16 cellular contexts compared by ENCODE assay signal in the genomic region with DNA sequence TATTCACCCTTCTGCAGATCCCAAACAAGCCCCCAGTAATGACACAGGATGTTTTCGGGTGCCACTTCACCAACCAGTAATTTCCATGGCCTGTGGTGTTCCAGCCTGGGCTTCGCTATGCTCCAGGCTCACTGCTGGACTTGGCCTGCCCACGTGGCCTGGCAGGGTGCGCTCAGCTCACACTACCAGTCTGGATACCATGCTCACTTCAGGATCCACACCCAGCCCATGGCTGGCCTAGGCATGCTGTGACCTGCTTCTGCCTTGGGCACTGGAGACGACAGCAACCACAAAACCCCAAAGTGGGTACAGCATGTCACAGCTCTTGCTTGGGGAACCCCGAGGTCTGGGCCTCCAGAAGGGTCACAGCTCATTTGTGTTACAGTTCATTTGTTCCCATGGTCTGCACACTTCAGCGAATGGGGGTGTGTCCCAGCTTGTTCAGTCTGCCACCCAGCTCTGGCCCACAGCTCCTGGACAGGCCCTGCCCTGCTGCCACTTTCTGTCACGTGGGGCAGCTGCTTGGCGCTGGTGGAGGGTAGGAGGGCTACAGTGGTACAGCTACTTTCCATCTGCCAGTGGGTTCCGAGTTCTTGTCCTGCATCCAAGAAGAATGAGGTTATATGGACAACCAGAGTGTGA.
A peak's percentile ranks its signal among the peaks of the same experiment; 100 is the strongest.
DNase-seq lines count a peak whose midpoint lies in the region; ATAC-seq and TF ChIP-seq lines count a peak whose summit lies in the region.
"Had no signal": no experiment of that assay in that cellular context is flagged by ENCODE, and none has a peak within 500 bp of the region (broad histone marks: within the 10 kb centered on the region; RNA-seq: fewer than 3 reads in every experiment).

No MANE protein-coding gene starts in this region.

- peaks cover 13% of the 10 kb centered on the region for H3K4me1 ChIP-seq in mammary epithelial cell (ENCODE audit: insufficient read depth, low read length)

- no peak overlapping the region for H3K4me3 ChIP-seq in mammary epithelial cell (replicated peaks in 1 of 3; ENCODE audit: insufficient read depth in 1 of 3, low read depth in 2 of 3, low read length in 3 of 3)

- no peaks in the 10 kb centered on the region for H3K79me2 ChIP-seq in mammary epithelial cell (ENCODE audit: insufficient read depth, low read length)

- H2AFZ ChIP-seq in mammary epithelial cell (ENCODE audit: low read depth, low read length): peak overlapping the region; percentile 50

- dilution Hi-C loops in mammary epithelial cell (cut with HindIII; ENCODE audit: low sequenced_read_pairs): no loop called here

- H3K27ac ChIP-seq in RWPE1 (peak overlapping the region; percentile 35), mammary epithelial cell (ENCODE audit: insufficient read depth, low read depth, low read length) (no peak overlapping the region), caudate nucleus (ENCODE audit: low read depth, low read length) (no peak overlapping the region)

- intact Hi-C loops in mammary epithelial cell (cut with micrococcal nuclease): no loop called here

- H3K9me3 Mint-ChIP-seq in natural killer cell treated with Interleukin-12 subunit alpha and Interleukin-12 subunit beta and Interleukin-15 and Interleukin-18, amount 100 ng/mL, for 72 hours: peaks cover 3% of the 10 kb centered on the region

- in situ Hi-C loops in mammary epithelial cell (cut with MboI; ENCODE audit: low sequenced_read_pairs in 2 of 2): no loop called here

- no peaks in the 10 kb centered on the region for H3K4me1 Mint-ChIP-seq in natural killer cell treated with Interleukin-12 subunit alpha and Interleukin-12 subunit beta and Interleukin-15 and Interleukin-18, amount 100 ng/mL, for 72 hours (ENCODE audit: low read depth in 2 of 2)
- H3K4me1 Mint-ChIP-seq: B cell had no signal

- H3K27me3 Mint-ChIP-seq in natural killer cell treated with Interleukin-12 subunit alpha and Interleukin-12 subunit beta and Interleukin-15 and Interleukin-18, amount 100 ng/mL, for 72 hours: peaks cover 5% of the 10 kb centered on the region in 2 donors
- H3K27me3 Mint-ChIP-seq: B cell; CD4-positive, alpha-beta T cell had no signal

- CTCF ChIA-PET in RWPE1 (lab: Yijun Ruan, JAX): interaction anchor here (1.0 kb wide), 1 partner anchor 143 kb away, joined by 3 read pairs; no protein-coding TSS in a partner anchor
- CTCF ChIA-PET in mammary epithelial cell (lab: Charles Lee; ENCODE audit: low non-redundant PET): no interaction called here

- no TSS peak for BruUV-seq in mammary epithelial cell (replicated peaks; lab: Mats Ljungman, UMichigan)

- no peaks in the 10 kb centered on the region for H3K36me3 Mint-ChIP-seq in natural killer cell treated with Interleukin-12 subunit alpha and Interleukin-12 subunit beta and Interleukin-15 and Interleukin-18, amount 100 ng/mL, for 72 hours

- DNase-seq in RWPE1 (ENCODE audit: low spot score): peak; percentile 30
- peak; percentile 88 for DNase-seq in mammary epithelial cell
- peak; percentile 1 for DNase-seq in glomerular visceral epithelial cell (ENCODE audit: extremely low spot score)
- no peak for DNase-seq in natural killer cell treated with Interleukin-12 subunit alpha and Interleukin-12 subunit beta and Interleukin-15 and Interleukin-18, amount 100 ng/mL, for 72 hours (ENCODE audit: low spot score)
- DNase-seq in hypothalamus (lab: John Stamatoyannopoulos, UW): no peak
- DNase-seq in caudate nucleus (lab: John Stamatoyannopoulos, UW): no peak
- DNase-seq: C1 segment of cervical spinal cord; Calu3; CD4-positive, alpha-beta T cell; DMS 273 treated with DMSO at 0.1 percent for 48 hours; DMS79 had no signal

- no peaks in the 10 kb centered on the region for H4K20me1 ChIP-seq in mammary epithelial cell (ENCODE audit: insufficient read depth, low read length)

- no peak overlapping the region for H3K9ac ChIP-seq in mammary epithelial cell (ENCODE audit: insufficient read depth, low read length)

- ATAC-seq in natural killer cell treated with Interleukin-12 subunit alpha and Interleukin-12 subunit beta and Interleukin-15 and Interleukin-18, amount 100 ng/mL, for 72 hours: peak; percentile 61 to 66
- ATAC-seq in HG03139 (IDR thresholded peaks at IDR 0.05; ENCODE audit: unreplicated experiment): no peak
- no peak for ATAC-seq in GM19395 (IDR thresholded peaks at IDR 0.05; ENCODE audit: unreplicated experiment)
- ATAC-seq: HCT116, HepG2 had no signal

- WGBS in mammary epithelial cell (ENCODE audit: low coverage, missing lambda C conversion rate): 52% methylated on average over 8 of the region's 10 CpGs

- H3K27me3 ChIP-seq in mammary epithelial cell (ENCODE audit: insufficient read depth, low read length): no peaks in the 10 kb centered on the region

- POLR2A ChIA-PET in RWPE1 (lab: Yijun Ruan, JAX; ENCODE audit: low non-redundant PET): no interaction called here

- no peak overlapping the region for H3K4me2 ChIP-seq in mammary epithelial cell (ENCODE audit: insufficient read depth, low read depth, low read length)

- H3K27ac Mint-ChIP-seq in natural killer cell treated with Interleukin-12 subunit alpha and Interleukin-12 subunit beta and Interleukin-15 and Interleukin-18, amount 100 ng/mL, for 72 hours: no peak overlapping the region
- H3K27ac Mint-ChIP-seq: B cell; CD4-positive, alpha-beta T cell had no signal

- no peaks in the 10 kb centered on the region for H3K36me3 ChIP-seq in mammary epithelial cell (ENCODE audit: insufficient read depth, low read length)

- no peak overlapping the region for H3K4me3 Mint-ChIP-seq in natural killer cell treated with Interleukin-12 subunit alpha and Interleukin-12 subunit beta and Interleukin-15 and Interleukin-18, amount 100 ng/mL, for 72 hours
- H3K4me3 Mint-ChIP-seq: B cell; CD4-positive, alpha-beta T cell had no signal

- H3K9me3 ChIP-seq in mammary epithelial cell (replicated peaks; ENCODE audit: insufficient read depth, low read length): peaks cover 9% of the 10 kb centered on the region

- TF ChIP-seq CTCF in RWPE1 (conservative IDR thresholded peaks at IDR 0.05; ENCODE audit: low read depth) (no peak), mammary epithelial cell (conservative IDR thresholded peaks at IDR 0.05 in 1 of 2, IDR thresholded peaks at IDR 0.05 in 1 of 2; ENCODE audit: extremely low read depth in 1 of 2, insufficient read depth in 1 of 2, low read depth in 1 of 2, low read length in 2 of 2) (no peak)

Comparison
In these comparisons a context has a peak if more than half of its experiments do, and no peak if none do; other contexts are left out.
1. DNase-seq: peak in RWPE1 (single experiment), mammary epithelial cell (single experiment) and glomerular visceral epithelial cell (single experiment); none in natural killer cell treated with Interleukin-12 subunit alpha and Interleukin-12 subunit beta and Interleukin-15 and Interleukin-18, amount 100 ng/mL, for 72 hours (single experiment), hypothalamus (0 of 51) and caudate nucleus (0 of 61).
2. ATAC-seq: peak in natural killer cell treated with Interleukin-12 subunit alpha and Interleukin-12 subunit beta and Interleukin-15 and Interleukin-18, amount 100 ng/mL, for 72 hours (2 of 2); none in HG03139 (single experiment) and GM19395 (single experiment).